ENCODE assay signal across 37 cellular contexts in the genomic region with DNA sequence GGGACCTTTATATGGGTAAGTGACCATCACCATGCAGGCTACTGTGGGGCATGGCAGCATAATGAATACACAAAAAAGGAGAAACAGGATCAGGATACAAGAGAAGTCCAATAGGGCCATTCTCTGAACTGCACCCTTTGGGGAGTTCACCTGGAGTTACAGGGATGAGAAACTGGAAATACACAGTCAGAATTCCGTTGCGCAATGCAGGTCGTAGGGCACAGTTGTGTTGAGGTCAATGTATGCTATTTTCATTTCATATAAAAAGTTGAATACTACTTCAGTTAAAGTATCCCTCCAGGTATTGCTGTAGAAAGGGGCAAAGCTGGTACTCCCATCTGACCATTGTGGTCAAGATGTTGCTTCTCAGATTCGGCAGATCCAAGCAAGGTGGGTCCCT.
A peak's percentile ranks its signal among the peaks of the same experiment; 100 is the strongest.
DNase-seq lines count a peak whose midpoint lies in the region; ATAC-seq, FAIRE-seq and TF ChIP-seq lines count a peak whose summit lies in the region.
"Had no signal": no experiment of that assay in that cellular context is flagged by ENCODE, and none has a peak within 500 bp of the region (broad histone marks: within the 10 kb centered on the region; RNA-seq: fewer than 3 reads in every experiment).

No MANE protein-coding gene starts in this region.

- H3K4me3 Mint-ChIP-seq in activated T-helper 2 cell treated with anti-CD3 and anti-CD28 coated beads, Interferon-gamma antibody, Interleukin-2, Interleukin-4, amounts not matched to agents 10 μg/mL and 5 μg/mL and 100 μg/mL, durations not matched to agents 14 hours and 24 hours and 36 hours (ENCODE audit: low read depth), result no peak overlapping the region
- H3K4me3 Mint-ChIP-seq: B cell; CD14-positive monocyte; CD4-positive, alpha-beta memory T cell; CD4-positive, alpha-beta T cell; CD4-positive, CD25-positive, alpha-beta regulatory T cell; CD8-positive, alpha-beta memory T cell; CD8-positive, alpha-beta T cell had no signal

- TF ChIP-seq POLR2A in IMR-90 (IDR thresholded peaks at IDR 0.05; ENCODE audit: low read depth, low read length), result no peak
- TF ChIP-seq POLR2A in HepG2 (IDR thresholded peaks at IDR 0.05; ENCODE audit: insufficient read depth in 1 of 2, low read depth in 2 of 2, low read length in 2 of 2), result no peak
- TF ChIP-seq POLR2A in body of pancreas (IDR thresholded peaks at IDR 0.05), result no peak

- H2BK15ac ChIP-seq in IMR-90 (ENCODE audit: low read depth, low read length), result no peak overlapping the region

- BruUV-seq in IMR-90 (replicated peaks; lab: Mats Ljungman, UMichigan) (no TSS peak), HepG2 (replicated peaks; lab: Mats Ljungman, UMichigan) (no TSS peak)

- H3K4me1 ChIP-seq in IMR-90 (ENCODE audit: control insufficient read depth, insufficient read depth, low read length) (no peaks in the 10 kb centered on the region), HepG2 (ENCODE audit: insufficient read depth, low read length) (no peaks in the 10 kb centered on the region), body of pancreas (no peaks in the 10 kb centered on the region)
- H3K4me1 ChIP-seq: A549; BE2C; BLaER1; BLaER1 treated with 17β-estradiol and CSF1 and Interleukin-3, amounts not matched to agents 10 nM and 100 nM; Caco-2 had no signal

- no peak overlapping the region for H3K4ac ChIP-seq in IMR-90 (ENCODE audit: low read depth, low read length)

- H3K27ac Mint-ChIP-seq in activated T-helper 2 cell treated with anti-CD3 and anti-CD28 coated beads, Interferon-gamma antibody, Interleukin-2, Interleukin-4, amounts not matched to agents 10 μg/mL and 5 μg/mL and 100 μg/mL, durations not matched to agents 14 hours and 24 hours and 36 hours, result peak overlapping the region; percentile 58
- H3K27ac Mint-ChIP-seq: B cell; CD14-positive monocyte; CD4-positive, alpha-beta memory T cell; CD4-positive, alpha-beta T cell; CD4-positive, CD25-positive, alpha-beta regulatory T cell; CD8-positive, alpha-beta memory T cell; CD8-positive, alpha-beta T cell had no signal

- H3K4me2 ChIP-seq in IMR-90 (ENCODE audit: low read depth, low read length) (no peak overlapping the region), HepG2 (ENCODE audit: low read depth, low read length) (no peak overlapping the region)
- H3K4me2 ChIP-seq: A549; BLaER1; BLaER1 treated with 17β-estradiol and CSF1 and Interleukin-3, amounts not matched to agents 10 nM and 100 nM had no signal

- H3K14ac ChIP-seq in IMR-90 (replicated peaks; ENCODE audit: low read depth, low read length), result no peak overlapping the region

- no peak overlapping the region for H4K8ac ChIP-seq in IMR-90 (ENCODE audit: low read depth in 2 of 2, low read length in 2 of 2)

- H3K4me3 ChIP-seq in IMR-90 (ENCODE audit: insufficient read depth, low read depth, low read length) (no peak overlapping the region), HepG2 (replicated peaks in 1 of 3; ENCODE audit: insufficient read depth in 1 of 3, low read depth in 2 of 3, low read length in 3 of 3) (no peak overlapping the region), body of pancreas (no peak overlapping the region)
- H3K4me3 ChIP-seq: A549; BLaER1; BLaER1 treated with 17β-estradiol and CSF1 and Interleukin-3, amounts not matched to agents 10 nM and 100 nM had no signal

- no peak overlapping the region for H3K9ac ChIP-seq in IMR-90 (ENCODE audit: low read depth, low read length)
- H3K9ac ChIP-seq in HepG2 (ENCODE audit: insufficient read depth, low read depth, low read length), result no peak overlapping the region
- H3K9ac ChIP-seq: BLaER1; BLaER1 treated with 17β-estradiol and CSF1 and Interleukin-3, amounts not matched to agents 10 nM and 100 nM had no signal

- no peak overlapping the region for H4K5ac ChIP-seq in IMR-90 (ENCODE audit: low read depth, low read length)

- TF ChIP-seq CTCF in IMR-90 (conservative IDR thresholded peaks at IDR 0.05; ENCODE audit: low read depth, low read length) (no peak), HepG2 (CRISPR knock-in tag; IDR thresholded peaks at IDR 0.05) (no peak), body of pancreas (IDR thresholded peaks at IDR 0.05) (no peak)

- no peaks in the 10 kb centered on the region for H3K9me1 ChIP-seq in IMR-90 (ENCODE audit: insufficient read depth, low read length)

- DNase-seq in IMR-90 (no peak), HepG2 (ENCODE audit: low spot score) (no peak), DMS 273 (lab: John Stamatoyannopoulos, UW; ENCODE audit: unreplicated experiment) (no peak), body of pancreas (no peak)
- no peak for DNase-seq in activated T-helper 2 cell treated with anti-CD3 and anti-CD28 coated beads, Interferon-gamma antibody, Interleukin-2, Interleukin-4, amounts not matched to agents 10 μg/mL and 5 μg/mL and 100 μg/mL, durations not matched to agents 14 hours and 24 hours and 36 hours (ENCODE audit: low spot score)
- no peak for DNase-seq in activated naive CD4-positive, alpha-beta T cell treated with anti-CD3 and anti-CD28 coated beads, Interleukin-2, amount 50 U/mL, for 16 hours
- DNase-seq: 8988T; ACHN; AML-193; BE2C; C1 segment of cervical spinal cord; Caco-2; Calu3; CD4-positive, alpha-beta memory T cell; CD4-positive, alpha-beta T cell; CD4-positive, CD25-positive, alpha-beta regulatory T cell; CD8-positive, alpha-beta memory T cell; CD8-positive, alpha-beta T cell; COR-L47; DMS 273 treated with DMSO at 0.1 percent for 48 hours; DMS153; DMS53; DMS79; DMS79 treated with DMSO at 0.1 percent for 48 hours; DND-41; EL had no signal

- no peaks in the 10 kb centered on the region for H3K9me3 Mint-ChIP-seq in activated T-helper 2 cell treated with anti-CD3 and anti-CD28 coated beads, Interferon-gamma antibody, Interleukin-2, Interleukin-4, amounts not matched to agents 10 μg/mL and 5 μg/mL and 100 μg/mL, durations not matched to agents 14 hours and 24 hours and 36 hours
- H3K9me3 Mint-ChIP-seq: CD4-positive, alpha-beta memory T cell; CD4-positive, alpha-beta T cell; CD8-positive, alpha-beta T cell had no signal

- peaks cover 9% of the 10 kb centered on the region for H3K4me1 Mint-ChIP-seq in activated T-helper 2 cell treated with anti-CD3 and anti-CD28 coated beads, Interferon-gamma antibody, Interleukin-2, Interleukin-4, amounts not matched to agents 10 μg/mL and 5 μg/mL and 100 μg/mL, durations not matched to agents 14 hours and 24 hours and 36 hours (ENCODE audit: low read depth)
- H3K4me1 Mint-ChIP-seq: B cell; CD14-positive monocyte; CD4-positive, alpha-beta memory T cell; CD4-positive, CD25-positive, alpha-beta regulatory T cell; CD8-positive, alpha-beta memory T cell had no signal

- H3K27me3 ChIP-seq in IMR-90 (ENCODE audit: control insufficient read depth, insufficient read depth, low read length), result no peaks in the 10 kb centered on the region
- H3K27me3 ChIP-seq in HepG2 (ENCODE audit: control insufficient read depth in 1 of 2, insufficient read depth in 2 of 2, low read length in 2 of 2), result no peaks in the 10 kb centered on the region
- no peaks in the 10 kb centered on the region for H3K27me3 ChIP-seq in body of pancreas
- H3K27me3 ChIP-seq: BE2C; BLaER1; BLaER1 treated with 17β-estradiol and CSF1 and Interleukin-3, amounts not matched to agents 10 nM and 100 nM had no signal

- no peak overlapping the region for H3K18ac ChIP-seq in IMR-90 (ENCODE audit: low read depth, low read length)

- no peak for FAIRE-seq in HepG2 (lab: Jason Lieb, UNC)
- FAIRE-seq: A204.1, A549, D721Med had no signal

- no peak overlapping the region for H2BK120ac ChIP-seq in IMR-90 (ENCODE audit: low read depth, low read length)

- ATAC-seq in IMR-90 (ENCODE audit: low read depth) (no peak), HepG2 (no peak), body of pancreas (no peak), HG02973 (IDR thresholded peaks at IDR 0.05; ENCODE audit: unreplicated experiment) (no peak)
- ATAC-seq: A549; CD8-positive, alpha-beta T cell had no signal

- H3K79me1 ChIP-seq in IMR-90 (ENCODE audit: low read depth in 1 of 2, low read length in 2 of 2), result no peaks in the 10 kb centered on the region

- H3K9me3 ChIP-seq in IMR-90 (ENCODE audit: control insufficient read depth, insufficient read depth, low read length) (peaks cover 9% of the 10 kb centered on the region), HepG2 (ENCODE audit: low read length) (no peaks in the 10 kb centered on the region), body of pancreas (no peaks in the 10 kb centered on the region)
- H3K9me3 ChIP-seq: A549; BE2C; BLaER1; BLaER1 treated with 17β-estradiol and CSF1 and Interleukin-3, amounts not matched to agents 10 nM and 100 nM; Caco-2 had no signal

- no peak overlapping the region for H3K27ac ChIP-seq in IMR-90 (ENCODE audit: insufficient read depth, low read length)
- no peak overlapping the region for H3K27ac ChIP-seq in HepG2 (ENCODE audit: extremely low read length, insufficient read depth, low read length)
- H3K27ac ChIP-seq in body of pancreas, result no peak overlapping the region
- H3K27ac ChIP-seq: 22Rv1; A549; BLaER1; BLaER1 treated with 17β-estradiol and CSF1 and Interleukin-3, amounts not matched to agents 10 nM and 100 nM; C4-2B had no signal

- dilution Hi-C loops in IMR-90 (cut with HindIII; ENCODE audit: low sequenced_read_pairs, unreplicated experiment), result no loop called here

- H3K56ac ChIP-seq in IMR-90 (ENCODE audit: extremely low read depth, insufficient read depth, low read length), result no peak overlapping the region

- POLR2A ChIA-PET in IMR-90 (lab: Charles Lee; ENCODE audit: unreplicated experiment), result no interaction called here
- POLR2A ChIA-PET in HepG2 (lab: Yijun Ruan, JAX), result no interaction called here

- H4K20me1 ChIP-seq in IMR-90 (ENCODE audit: insufficient read depth, low read length) (no peaks in the 10 kb centered on the region), HepG2 (ENCODE audit: insufficient read depth, low read length) (no peaks in the 10 kb centered on the region)
- H4K20me1 ChIP-seq: BLaER1; BLaER1 treated with 17β-estradiol and CSF1 and Interleukin-3, amounts not matched to agents 10 nM and 100 nM had no signal

- intact Hi-C loops in IMR-90 (cut with micrococcal nuclease) (no loop called here), HepG2 (cut with micrococcal nuclease; ENCODE audit: unreplicated experiment) (no loop called here), body of pancreas (cut with DNase I) (no loop called here)
- intact Hi-C loops in activated T-helper 2 cell treated with anti-CD3 and anti-CD28 coated beads, Interferon-gamma antibody, Interleukin-2, Interleukin-4, amounts not matched to agents 10 μg/mL and 5 μg/mL and 100 μg/mL, durations not matched to agents 14 hours and 24 hours and 36 hours (cut with micrococcal nuclease), result no loop called here

- H2BK5ac ChIP-seq in IMR-90 (ENCODE audit: low read depth, low read length, poor library complexity, severe bottlenecking), result no peak overlapping the region

- H3K36me3 ChIP-seq in IMR-90 (ENCODE audit: control insufficient read depth, insufficient read depth, low read length), result no peaks in the 10 kb centered on the region
- H3K36me3 ChIP-seq in HepG2 (replicated peaks in 1 of 2; ENCODE audit: control insufficient read depth in 1 of 2, insufficient read depth in 2 of 2, low read length in 2 of 2), result no peaks in the 10 kb centered on the region
- no peaks in the 10 kb centered on the region for H3K36me3 ChIP-seq in body of pancreas (replicated peaks in 1 of 2; ENCODE audit: insufficient read depth in 1 of 2, low read depth in 2 of 2)
- H3K36me3 ChIP-seq: BE2C; BLaER1; BLaER1 treated with 17β-estradiol and CSF1 and Interleukin-3, amounts not matched to agents 10 nM and 100 nM had no signal

- H3K27me3 Mint-ChIP-seq in activated T-helper 2 cell treated with anti-CD3 and anti-CD28 coated beads, Interferon-gamma antibody, Interleukin-2, Interleukin-4, amounts not matched to agents 10 μg/mL and 5 μg/mL and 100 μg/mL, durations not matched to agents 14 hours and 24 hours and 36 hours (ENCODE audit: low read depth), result no peaks in the 10 kb centered on the region
- H3K27me3 Mint-ChIP-seq: B cell; CD4-positive, alpha-beta memory T cell; CD4-positive, alpha-beta T cell; CD4-positive, CD25-positive, alpha-beta regulatory T cell had no signal

- no peak overlapping the region for H2AK5ac ChIP-seq in IMR-90 (ENCODE audit: low read depth, low read length)

- no peak for TF ChIP-seq EP300 in Ishikawa (IDR thresholded peaks at IDR 0.05; ENCODE audit: borderline replicate concordance)
- TF ChIP-seq EP300 in HepG2 (IDR thresholded peaks at IDR 0.05; ENCODE audit: low read depth in 2 of 2, low read length in 2 of 2), result no peak
- TF ChIP-seq EP300 in HepG2 (CRISPR knock-in tag; IDR thresholded peaks at IDR 0.05; ENCODE audit: borderline replicate concordance), result no peak

- H3K23ac ChIP-seq in IMR-90 (ENCODE audit: low read depth, low read length), result no peak overlapping the region

- H2AK9ac ChIP-seq in IMR-90 (replicated peaks; ENCODE audit: low read depth, low read length, poor library complexity), result no peak overlapping the region

- no peaks in the 10 kb centered on the region for H3K79me2 ChIP-seq in HepG2 (ENCODE audit: insufficient read depth, low read length)

- CTCF ChIA-PET in IMR-90 (lab: Yijun Ruan, JAX) (no interaction called here), HepG2 (lab: Yijun Ruan, JAX; ENCODE audit: low intra/inter-chr PET ratio, low total read pairs) (no interaction called here)

- no peak overlapping the region for H2AFZ ChIP-seq in IMR-90 (replicated peaks; ENCODE audit: low read length, poor library complexity)
- no peak overlapping the region for H2AFZ ChIP-seq in HepG2 (ENCODE audit: low read length)

- H2BK20ac ChIP-seq in IMR-90 (ENCODE audit: low read depth, low read length), result no peak overlapping the region

- TF ChIP-seq RAD21 in IMR-90 (IDR thresholded peaks at IDR 0.05; ENCODE audit: low read length) (no peak), Ishikawa (IDR thresholded peaks at IDR 0.05; ENCODE audit: low read depth) (no peak), HepG2 (CRISPR knock-in tag; IDR thresholded peaks at IDR 0.05) (no peak)

- in situ Hi-C loops in IMR-90 (cut with MboI; ENCODE audit: low sequenced_read_pairs) (no loop called here), HepG2 (cut with HindIII; ENCODE audit: extremely low pct_ligation_motif_present, low pct_unique_long_range_greater_than_20kb) (no loop called here)

- H4K91ac ChIP-seq in IMR-90 (ENCODE audit: insufficient read depth, low read depth, low read length), result no peak overlapping the region

- no peaks in the 10 kb centered on the region for H3K36me3 Mint-ChIP-seq in activated T-helper 2 cell treated with anti-CD3 and anti-CD28 coated beads, Interferon-gamma antibody, Interleukin-2, Interleukin-4, amounts not matched to agents 10 μg/mL and 5 μg/mL and 100 μg/mL, durations not matched to agents 14 hours and 24 hours and 36 hours (ENCODE audit: low read depth)
- H3K36me3 Mint-ChIP-seq: CD14-positive monocyte; CD4-positive, alpha-beta memory T cell; CD4-positive, CD25-positive, alpha-beta regulatory T cell; CD8-positive, alpha-beta memory T cell; CD8-positive, alpha-beta T cell had no signal

- no CpG with 5 or more reads among the region's 4 CpGs for WGBS in IMR-90 (ENCODE audit: extremely low coverage in 2 of 2, insufficient read length in 1 of 2), 2 experiments
- WGBS in HepG2 (ENCODE audit: low lambda C conversion rate), result 0% methylated on average over 4 of the region's 4 CpGs
- WGBS in body of pancreas, 2 donors, result 73 to 76% methylated on average over 4 of the region's 4 CpGs
